Comparison of ENCODE assay signal across 19 cellular contexts in genomic region chrX:136021903-136022302, GRCh38. TPM values are rescaled to one million over a fixed set of nuclear protein-coding genes. Genes with fewer than 3 reads are reported as not detected.
DNase-seq lines count a peak whose midpoint lies in the region; ATAC-seq, FAIRE-seq and TF ChIP-seq lines count a peak whose summit lies in the region.
"Had no signal": no experiment of that assay in that cellular context is flagged by ENCODE, and none has a peak within 500 bp of the region (broad histone marks: within the 10 kb centered on the region; RNA-seq: fewer than 3 reads in every experiment).

No MANE protein-coding gene starts in this region.

- H3K4me2 ChIP-seq in GM12878 (ENCODE audit: control insufficient read depth, insufficient read depth), result no peak overlapping the region
- H3K4me2 ChIP-seq: GM23338 had no signal

- CTCF ChIA-PET in GM12878 (lab: Yijun Ruan, JAX), result interaction anchor here (0.6 to 1.1 kb wide), 2 partner anchors 9 to 16 kb away, joined by 3 read pairs; no protein-coding TSS in a partner anchor

- RAD21 ChIA-PET in GM12878 (lab: Charles Lee; ENCODE audit: unreplicated experiment), result interaction anchor here (0.5 to 0.9 kb wide), 2 partner anchors 43 to 141 kb away, joined by 3 read pairs; no protein-coding TSS in a partner anchor

- BruUV-seq in GM12878 (replicated peaks; lab: Mats Ljungman, UMichigan), result no TSS peak

- 0% methylated on average over 1 of the region's 1 CpG for WGBS in GM12878 (ENCODE audit: insufficient coverage, insufficient replicate concordance, low lambda C conversion rate, missing lambda C conversion rate)

- SMC1A ChIA-PET in GM12878 (lab: Charles Lee; ENCODE audit: uncharacterized antibody, unreplicated experiment), result no interaction called here

- ATAC-seq in GM18511 (IDR thresholded peaks at IDR 0.05; ENCODE audit: unreplicated experiment), result peak; percentile 69
- peak; percentile 52 for ATAC-seq in GM19467 (IDR thresholded peaks at IDR 0.05; ENCODE audit: unreplicated experiment)
- ATAC-seq in HG03039 (IDR thresholded peaks at IDR 0.05; ENCODE audit: unreplicated experiment), result peak; percentile 54
- peak; percentile 87 for ATAC-seq in GM12878
- no peak for ATAC-seq in GM19351 (IDR thresholded peaks at IDR 0.05; ENCODE audit: unreplicated experiment)
- ATAC-seq: GM23338, left colon, right lobe of liver had no signal

- no peak overlapping the region for H3K9ac ChIP-seq in GM12878 (ENCODE audit: control insufficient read depth, insufficient read depth, low read length)

- no peaks in the 10 kb centered on the region for H3K27me3 ChIP-seq in GM12878 (replicated peaks in 1 of 2; ENCODE audit: control insufficient read depth in 2 of 2, insufficient read depth in 2 of 2, low read length in 1 of 2)
- H3K27me3 ChIP-seq: right lobe of liver, upper lobe of left lung had no signal

- H3K9me3 ChIP-seq in GM12878 (replicated peaks; ENCODE audit: control insufficient read depth, insufficient read depth, low read length), result no peaks in the 10 kb centered on the region
- H3K9me3 ChIP-seq: right lobe of liver, upper lobe of left lung had no signal

- TF ChIP-seq RAD21 in GM12878 (IDR thresholded peaks at IDR 0.05; ENCODE audit: insufficient read depth, low read depth, low read length), result no peak

- no peak overlapping the region for H2AFZ ChIP-seq in GM12878 (ENCODE audit: control insufficient read depth, low read depth, low read length)
- H2AFZ ChIP-seq: GM23338 had no signal

- H3K4me3 ChIP-seq in GM12878, result no peak overlapping the region
- H3K4me3 ChIP-seq: GM23338, right lobe of liver, upper lobe of left lung had no signal

- no peak for TF ChIP-seq POLR2A in GM12878 (IDR thresholded peaks at IDR 0.05; ENCODE audit: low read depth, low read length)

- TF ChIP-seq CTCF in GM12878 (IDR thresholded peaks at IDR 0.05 in 2 of 3, conservative IDR thresholded peaks at IDR 0.05 in 1 of 3; ENCODE audit: control insufficient read depth in 2 of 3, extremely low read depth in 1 of 3, insufficient read depth in 1 of 3, low read depth in 3 of 3, low read length in 3 of 3), result no peak

- POLR2A ChIA-PET in GM12878 (lab: Charles Lee), result no interaction called here

- in situ Hi-C loops in GM12878 (cut with MboI), result no loop called here

- no peaks in the 10 kb centered on the region for H3K36me3 ChIP-seq in GM12878 (ENCODE audit: control insufficient read depth in 2 of 2, insufficient read depth in 2 of 2, low read length in 1 of 2)
- H3K36me3 ChIP-seq: right lobe of liver had no signal

- H4K20me1 ChIP-seq in GM12878 (ENCODE audit: control insufficient read depth, insufficient read depth), result no peaks in the 10 kb centered on the region

- H3K79me2 ChIP-seq in GM12878 (ENCODE audit: control insufficient read depth, insufficient read depth, low read length), result no peaks in the 10 kb centered on the region

- FAIRE-seq in GM12878 (lab: Jason Lieb, UNC), result no peak

- H3K27ac ChIP-seq in GM12878 (ENCODE audit: control insufficient read depth, insufficient read depth), result no peak overlapping the region; the same call in 1 of the 2 replicates
- H3K27ac ChIP-seq: right lobe of liver, upper lobe of left lung had no signal

- no peak for DNase-seq in GM12878 (ENCODE audit: low read depth, low spot score)
- DNase-seq in superior temporal gyrus (ENCODE audit: extremely low spot score), result no peak
- no peak for DNase-seq in NOMO-1 treated with DMSO at 0.1 percent for 48 hours (lab: John Stamatoyannopoulos, UW; ENCODE audit: unreplicated experiment)
- no peak for DNase-seq in NCI-H2171 treated with DMSO at 0.1 percent for 48 hours (lab: John Stamatoyannopoulos, UW)
- DNase-seq: activated CD8-positive, alpha-beta memory T cell treated with anti-CD3 and anti-CD28 coated beads for 24 hours; activated naive CD4-positive, alpha-beta T cell treated with anti-CD3 and anti-CD28 coated beads, Interleukin-2, amount 10 ng/mL, durations not matched to agents 7 days and 5 days; DMS 273 treated with DMSO at 0.1 percent for 48 hours; left colon; NCI-H2029 treated with DMSO at 0.1 percent for 48 hours; NCI-H69; occipital lobe; right lobe of liver; stimulated activated CD4-positive, alpha-beta T cell treated with anti-CD3 and anti-CD28 coated beads, Interleukin-4, amount 100 ng/mL, for 1 hour; upper lobe of left lung had no signal

- no peak for TF ChIP-seq EP300 in GM12878 (IDR thresholded peaks at IDR 0.05; ENCODE audit: borderline replicate concordance in 1 of 2, control insufficient read depth in 1 of 2, low read depth in 2 of 2, low read length in 2 of 2)

- intact Hi-C loops in GM12878 (cut with micrococcal nuclease; ENCODE audit: unreplicated experiment), result loop anchor here (2.0 to 10.0 kb wide), 2 partner anchors 37 to 553 kb away; partner anchors contain the start of gene SLC9A6

- no peaks in the 10 kb centered on the region; the same call in 1 of the 2 replicates for H3K4me1 ChIP-seq in GM12878 (ENCODE audit: control insufficient read depth, insufficient read depth, low read length)
- H3K4me1 ChIP-seq: right lobe of liver, upper lobe of left lung had no signal

TF ChIP-seq in GM12878, 131 proteins besides CTCF, POLR2A, EP300 and RAD21 (continues in another document):
- TF ChIP-seq IKZF2 (IDR thresholded peaks at IDR 0.05) (peak in 1 of 2 experiments; percentile 7; a peak in 1 of 4 replicates), NKRF (conservative IDR thresholded peaks at IDR 0.05) (no peak), YY1 (IDR thresholded peaks at IDR 0.05; ENCODE audit: low read depth, low read length) (peak; percentile 40; the same call in 1 of the 2 replicates), MEF2B (IDR thresholded peaks at IDR 0.05; ENCODE audit: partially characterized antibody, poor library complexity, severe bottlenecking) (no peak), ELK1 (IDR thresholded peaks at IDR 0.05; ENCODE audit: low read depth, low read length) (no peak), ETV6 (conservative IDR thresholded peaks at IDR 0.05 in 1 of 2, IDR thresholded peaks at IDR 0.05 in 1 of 2; ENCODE audit: borderline replicate concordance in 1 of 2, low read depth in 1 of 2) (peak in 1 of 2 experiments; percentile 51; a peak in 1 of 4 replicates)

RNA-seq across cellular contexts. Expression of gene SLC9A6, which starts 36.7 kb away (rescaled TPM):
- 21.5 and 22.4 TPM in 2 replicates for total RNA-seq in GM12878 (2013; cell fraction: nucleolus; rRNA removed)
- total RNA-seq in GM12878 (2014; rRNA removed), result 10.7 and 13.7 TPM in 2 replicates
- 11.6 and 12.2 TPM in 2 replicates for total RNA-seq in GM12878 (2014; rRNA removed; fragmentation: Illumina TruSeq; extraction: Trizol)
- 12.6 and 14.4 TPM in 2 replicates for total RNA-seq in GM12878 (2021)
- polyA plus RNA-seq in GM12878 (2011; ENCODE audit: low read depth), result 4.0 TPM
- polyA plus RNA-seq in GM12878 (2011; rRNA removed), result 10.2 and 12.3 TPM in 2 replicates
- 6.4 and 7.0 TPM in 2 replicates for polyA plus RNA-seq in GM12878 (2011; cell fraction: cytosol; rRNA removed)
- 6.1 and 6.3 TPM in 2 replicates for polyA plus RNA-seq in GM12878 (2011; cell fraction: nucleus; rRNA removed)
- polyA plus RNA-seq in GM12878 (2012), result 3.9 and 5.4 TPM in 2 replicates
- 10.6 and 13.8 TPM in 2 replicates for polyA plus RNA-seq in GM12878 (2014; fragmentation: Illumina TruSeq; extraction: Trizol)
- 1 to 10 TPM; 4.5 TPM for polyA plus RNA-seq in GM12878 (2014; fragmentation: Nextera tagmentation; extraction: Ambion mirVana)
- 8.0 and 8.2 TPM in 2 replicates for polyA plus RNA-seq in GM12878 (2014; rRNA removed)
- 10 to 100 TPM; 12.9 to 14.6 TPM for polyA plus RNA-seq in GM12878 (2016; fragmentation: Nextera tagmentation; extraction: Ambion mirVana)
- 19.5 and 19.6 TPM in 2 replicates for polyA minus RNA-seq in GM12878 (2011; rRNA and poly(A)+ RNA removed)
- polyA minus RNA-seq in GM12878 (2011; cell fraction: cytosol; rRNA and poly(A)+ RNA removed), result 3.5 and 9.3 TPM in 2 replicates
- polyA minus RNA-seq in GM12878 (2011; cell fraction: nucleus; rRNA and poly(A)+ RNA removed), result 4.1 and 6.0 TPM in 2 replicates

RNA-seq across cellular contexts. Expression of gene MMGT1, which starts 48.1 kb away (rescaled TPM):
- total RNA-seq in GM12878 (2013; cell fraction: nucleolus; rRNA removed), result 13.6 and 13.9 TPM in 2 replicates
- total RNA-seq in GM12878 (2014; rRNA removed) (8.8 and 10.9 TPM in 2 replicates), GM12878 (2014; rRNA removed; fragmentation: Illumina TruSeq; extraction: Trizol) (13.9 and 14.0 TPM in 2 replicates), GM12878 (2021) (15.9 and 16.6 TPM in 2 replicates)
- 5.8 TPM for polyA plus RNA-seq in GM12878 (2011; ENCODE audit: low read depth)
- polyA plus RNA-seq in GM12878 (2011; rRNA removed) (14.2 and 21.7 TPM in 2 replicates), GM12878 (2014; fragmentation: Illumina TruSeq; extraction: Trizol) (13.3 and 16.9 TPM in 2 replicates), GM12878 (2014; fragmentation: Nextera tagmentation; extraction: Ambion mirVana) (1 to 10 TPM; 9.3 to 9.5 TPM), GM12878 (2014; rRNA removed) (7.9 and 9.3 TPM in 2 replicates), GM12878 (2016; fragmentation: Nextera tagmentation; extraction: Ambion mirVana) (10 to 100 TPM; 16.8 to 19.2 TPM)
- 6.8 and 9.0 TPM in 2 replicates for polyA plus RNA-seq in GM12878 (2011; cell fraction: cytosol; rRNA removed)
- polyA plus RNA-seq in GM12878 (2011; cell fraction: nucleus; rRNA removed), result 3.5 and 3.7 TPM in 2 replicates
- 8.7 and 10.6 TPM in 2 replicates for polyA plus RNA-seq in GM12878 (2012)
- polyA minus RNA-seq in GM12878 (2011; rRNA and poly(A)+ RNA removed), result 16.0 and 17.4 TPM in 2 replicates
- polyA minus RNA-seq in GM12878 (2011; cell fraction: cytosol; rRNA and poly(A)+ RNA removed), result 6.4 and 8.9 TPM in 2 replicates
- polyA minus RNA-seq in GM12878 (2011; cell fraction: nucleus; rRNA and poly(A)+ RNA removed), result 4.5 and 6.9 TPM in 2 replicates
